11 cellular contexts compared by ENCODE assay signal in the genomic region with DNA sequence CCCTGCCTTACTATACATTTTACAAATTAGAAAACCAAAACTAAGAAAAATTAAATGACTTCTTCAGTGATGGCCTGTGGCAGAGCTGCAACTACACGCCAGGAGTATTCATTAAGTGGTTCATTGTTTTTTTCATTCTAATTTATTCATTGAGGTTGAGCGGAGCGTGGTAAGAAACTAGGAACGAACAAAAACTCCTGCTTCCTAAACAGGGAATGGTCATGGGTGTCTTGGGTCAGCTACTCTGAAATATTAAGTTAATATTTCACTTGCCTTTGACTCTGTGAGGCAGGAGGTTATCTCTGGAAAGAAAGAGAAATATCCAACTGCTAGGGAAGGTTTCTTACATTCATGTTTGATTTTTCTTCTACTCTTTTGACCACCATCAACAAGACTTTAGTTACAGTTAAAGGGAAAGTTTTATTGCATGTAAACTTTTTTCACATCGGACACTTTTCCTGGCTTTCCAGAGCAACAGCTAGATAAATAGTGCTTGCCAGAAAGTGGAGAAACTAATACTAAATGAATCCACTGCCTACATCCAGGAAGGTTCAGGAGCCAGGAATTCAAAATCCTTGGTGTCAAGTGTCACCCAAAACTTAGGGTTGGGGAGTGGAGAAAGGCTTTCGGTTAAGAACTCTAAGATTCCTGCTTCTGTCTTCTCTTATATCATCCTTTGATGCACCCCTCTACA. TPM values are rescaled to one million over a fixed set of nuclear protein-coding genes. Genes with fewer than 3 reads are reported as not detected.
DNase-seq lines count a peak whose midpoint lies in the region; ATAC-seq and TF ChIP-seq lines count a peak whose summit lies in the region.
"Had no signal": no experiment of that assay in that cellular context is flagged by ENCODE, and none has a peak within 500 bp of the region (broad histone marks: within the 10 kb centered on the region; RNA-seq: fewer than 3 reads in every experiment).

No MANE protein-coding gene starts in this region.

- no peaks in the 10 kb centered on the region for H3K9me3 ChIP-seq in A673 (ENCODE audit: low read depth, low read length, poor library complexity, severe bottlenecking)
- H3K9me3 ChIP-seq in MG63 = no peaks in the 10 kb centered on the region
- no peaks in the 10 kb centered on the region for H3K9me3 ChIP-seq in ovary

- no TSS peak for BruUV-seq in A673 (replicated peaks; lab: Mats Ljungman, UMichigan)

- POLR2A ChIA-PET in A673 (lab: Charles Lee; ENCODE audit: low non-redundant PET) = no interaction called here

- TF ChIP-seq EP300 in ovary (IDR thresholded peaks at IDR 0.05) = no peak

- H3K27me3 ChIP-seq in A673 (replicated peaks; ENCODE audit: insufficient read depth, low read depth, low read length, poor library complexity) = no peaks in the 10 kb centered on the region
- H3K27me3 ChIP-seq in MG63 = no peaks in the 10 kb centered on the region
- no peaks in the 10 kb centered on the region for H3K27me3 ChIP-seq in ovary

- TF ChIP-seq CTCF in A673 (conservative IDR thresholded peaks at IDR 0.05; ENCODE audit: low read depth, low read length) = no peak
- no peak for TF ChIP-seq CTCF in ovary (IDR thresholded peaks at IDR 0.05)

- ATAC-seq in GM21529 (IDR thresholded peaks at IDR 0.05; ENCODE audit: unreplicated experiment) (no peak), HG02798 (IDR thresholded peaks at IDR 0.05; ENCODE audit: poor library complexity, unreplicated experiment) (no peak), HG02588 (IDR thresholded peaks at IDR 0.05; ENCODE audit: unreplicated experiment) (no peak)

- DNase-seq in A673 (ENCODE audit: low spot score) (no peak), MG63 (no peak), fibroblast of gingiva (ENCODE audit: low read depth) (peak; percentile 33), ovary (no peak), NOMO-1 treated with dmso at 0.1 percent for 144 hours (lab: John Stamatoyannopoulos, UW; ENCODE audit: unreplicated experiment) (no peak)
- DNase-seq: activated CD8-positive, alpha-beta memory T cell treated with anti-CD3 and anti-CD28 coated beads, Interleukin-2, amount 10 ng/mL, durations not matched to agents 7 days and 5 days; NCI-H1436 treated with DMSO at 0.1 percent for 48 hours had no signal

- TF ChIP-seq POLR2A in ovary (IDR thresholded peaks at IDR 0.05) = no peak

- H3K4me3 ChIP-seq in A673 (ENCODE audit: low read depth, low read length, poor library complexity, severe bottlenecking) = no peak overlapping the region
- peak overlapping the region; percentile 63 for H3K4me3 ChIP-seq in MG63
- H3K4me3 ChIP-seq in ovary = peak overlapping the region; percentile 80

- H3K4me1 ChIP-seq in A673 (ENCODE audit: insufficient read depth, low read length, poor library complexity, severe bottlenecking) (peaks cover 26% of the 10 kb centered on the region), ovary (ENCODE audit: insufficient read depth) (peaks cover 2% of the 10 kb centered on the region)

- H3K36me3 ChIP-seq in A673 (ENCODE audit: insufficient read depth, low read length, poor library complexity, severe bottlenecking) (no peaks in the 10 kb centered on the region), MG63 (no peaks in the 10 kb centered on the region), ovary (no peaks in the 10 kb centered on the region)

- H3K27ac ChIP-seq in A673 (ENCODE audit: low read depth, low read length, poor library complexity, severe bottlenecking) (peak overlapping the region; percentile 91), ovary (peak overlapping the region; percentile 86 to 91)
- H3K27ac ChIP-seq: C4-2B had no signal

- CTCF ChIA-PET in A673 (lab: Charles Lee) = interaction anchor here (0.6 to 0.7 kb wide), 2 partner anchors 18 to 293 kb away, joined by 3 to 5 read pairs; no protein-coding TSS in a partner anchor

- WGBS in ovary, 3 donors = 8 to 12% (median 10%) methylated on average over 6 of the region's 6 CpGs

- intact Hi-C loops in A673 (cut with micrococcal nuclease; ENCODE audit: unreplicated experiment) (no loop called here), ovary (cut with DNase I) (loop anchor here in 1 of 4 donors (5.0 kb wide), 1 partner anchor 492 kb away; no protein-coding TSS in a partner anchor)

RNA-seq across cellular contexts. Expression of a gene that starts 0.9 kb away (rescaled TPM):
- total RNA-seq in A673 (2021) = 14.3 and 14.7 TPM in 2 replicates
- total RNA-seq in MG63 (2014; rRNA removed; shearing (Covaris generic); ENCODE audit: low replicate concordance) = 6.3 and 7.1 TPM in 2 replicates
- 10 to 100 TPM; 34.8 to 70.7 (median 46.3) TPM for total RNA-seq in ovary
- polyA plus RNA-seq in ovary = 10 to 100 TPM; 56.4 to 81.0 TPM
- total RNA-seq: activated CD8-positive, alpha-beta memory T cell treated with anti-CD3 and anti-CD28 coated beads, Interleukin-2, amount 10 ng/mL, durations not matched to agents 7 days and 5 days had no signal

RNA-seq across cellular contexts. Expression of a gene that starts 14.3 kb away (rescaled TPM):
- total RNA-seq in A673 (2021) (not detected in 2 replicates), ovary (under 1 TPM in 4 of 7 donors, not detected in 3; 0.41 to 0.92 (median 0.78) TPM)
- total RNA-seq in MG63 (2014; rRNA removed; shearing (Covaris generic); ENCODE audit: low replicate concordance) = not detected in 2 replicates
- under 1 TPM in 1 of 2 donors, not detected in 1; 0.42 TPM for polyA plus RNA-seq in ovary
- total RNA-seq: activated CD8-positive, alpha-beta memory T cell treated with anti-CD3 and anti-CD28 coated beads, Interleukin-2, amount 10 ng/mL, durations not matched to agents 7 days and 5 days had no signal

RNA-seq across cellular contexts. Expression of a gene that starts 30.1 kb away (rescaled TPM):
- total RNA-seq in A673 (2021) = 6.1 and 7.8 TPM in 2 replicates
- total RNA-seq in MG63 (2014; rRNA removed; shearing (Covaris generic); ENCODE audit: low replicate concordance) = 0.07 and 1.7 TPM in 2 replicates
- 100 to 1,000 TPM in 2 of 7 donors, 10 to 100 TPM in 5; 22.9 to 126 (median 47.2) TPM for total RNA-seq in ovary
- polyA plus RNA-seq in ovary = 10 to 100 TPM; 27.0 to 31.8 TPM
